13 cellular contexts compared by ENCODE assay signal in the genomic region with DNA sequence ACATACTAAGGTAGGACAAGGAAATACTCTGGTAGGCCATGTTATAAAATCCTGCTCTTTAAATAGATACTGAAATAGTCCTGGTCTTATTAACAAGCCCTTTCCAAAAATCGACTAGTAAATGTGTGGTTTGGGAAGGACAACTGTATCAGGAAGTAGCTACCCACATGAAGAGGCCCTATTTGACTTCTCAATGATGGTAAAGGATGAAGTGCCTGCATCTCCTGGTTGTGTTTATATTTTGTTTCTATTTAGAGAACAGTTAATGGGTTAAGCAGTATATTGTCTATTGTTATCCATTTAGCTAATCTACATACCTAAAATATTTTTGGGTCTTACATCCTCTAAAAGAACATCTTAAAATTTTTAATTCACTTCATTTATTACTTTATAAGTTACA. TPM values are rescaled to one million over a fixed set of nuclear protein-coding genes. Genes with fewer than 3 reads are reported as not detected.
"Had no signal": no experiment of that assay in that cellular context is flagged by ENCODE, and none has a peak within 500 bp of the region (broad histone marks: within the 10 kb centered on the region; RNA-seq: fewer than 3 reads in every experiment).

No MANE protein-coding gene starts in this region.

- DNase-seq: activated CD4-positive, alpha-beta T cell treated with anti-CD3 and anti-CD28 coated beads for 4 hours; activated naive CD4-positive, alpha-beta T cell; activated naive CD8-positive, alpha-beta T cell treated with anti-CD3 and anti-CD28 coated beads, Interleukin-2, amount 50 U/mL, for 24 hours; hypothalamus; lower lobe of right lung; naive B cell; right cardiac atrium; stimulated activated naive B cell treated with anti-CD40 and anti-IgM and Interleukin-4, amounts not matched to agents 10 μg/mL and 1 μg/mL and 100 μg/mL, for 72 hours had no signal

- H3K4me1 Mint-ChIP-seq: activated naive CD8-positive, alpha-beta T cell treated with anti-CD3 and anti-CD28 coated beads, Interleukin-2, amount 50 U/mL, for 24 hours; naive B cell; stimulated activated naive B cell treated with anti-CD40 and anti-IgM and Interleukin-4, amounts not matched to agents 10 μg/mL and 1 μg/mL and 100 μg/mL, for 72 hours had no signal

- H3K4me3 ChIP-seq: ascending aorta, lower lobe of right lung, tibial nerve had no signal

- H3K36me3 ChIP-seq: ascending aorta, lower lobe of right lung, tibial nerve had no signal

- H3K27me3 ChIP-seq: ascending aorta, tibial nerve had no signal

- H3K4me1 ChIP-seq: ascending aorta, tibial nerve had no signal

- H3K27ac Mint-ChIP-seq: activated naive CD8-positive, alpha-beta T cell treated with anti-CD3 and anti-CD28 coated beads, Interleukin-2, amount 50 U/mL, for 24 hours; activated T-helper 1 cell treated with anti-CD3 and anti-CD28 coated beads, Interleukin-12 subunit alpha, Interleukin-12 subunit beta, Interleukin-2, Interleukin-4 antibody, amounts not matched to agents 30 ng/mL and 10 ng/mL and 1 ng/mL, durations not matched to agents 14 hours and 24 hours and 36 hours; naive B cell; stimulated activated naive B cell treated with anti-CD40 and anti-IgM and Interleukin-4, amounts not matched to agents 10 μg/mL and 1 μg/mL and 100 μg/mL, for 72 hours had no signal

- H3K27ac ChIP-seq: ascending aorta, lower lobe of right lung, tibial nerve had no signal

- H3K9me3 Mint-ChIP-seq: activated naive CD8-positive, alpha-beta T cell treated with anti-CD3 and anti-CD28 coated beads, Interleukin-2, amount 50 U/mL, for 24 hours; activated T-helper 1 cell treated with anti-CD3 and anti-CD28 coated beads, Interleukin-12 subunit alpha, Interleukin-12 subunit beta, Interleukin-2, Interleukin-4 antibody, amounts not matched to agents 30 ng/mL and 10 ng/mL and 1 ng/mL, durations not matched to agents 14 hours and 24 hours and 36 hours; naive B cell; stimulated activated naive B cell treated with anti-CD40 and anti-IgM and Interleukin-4, amounts not matched to agents 10 μg/mL and 1 μg/mL and 100 μg/mL, for 72 hours had no signal

- H3K4me3 Mint-ChIP-seq: activated naive CD8-positive, alpha-beta T cell treated with anti-CD3 and anti-CD28 coated beads, Interleukin-2, amount 50 U/mL, for 24 hours; activated T-helper 1 cell treated with anti-CD3 and anti-CD28 coated beads, Interleukin-12 subunit alpha, Interleukin-12 subunit beta, Interleukin-2, Interleukin-4 antibody, amounts not matched to agents 30 ng/mL and 10 ng/mL and 1 ng/mL, durations not matched to agents 14 hours and 24 hours and 36 hours; naive B cell; stimulated activated naive B cell treated with anti-CD40 and anti-IgM and Interleukin-4, amounts not matched to agents 10 μg/mL and 1 μg/mL and 100 μg/mL, for 72 hours had no signal

- H3K9me3 ChIP-seq: ascending aorta, lower lobe of right lung, tibial nerve had no signal

- H3K36me3 Mint-ChIP-seq: naive B cell; stimulated activated naive B cell treated with anti-CD40 and anti-IgM and Interleukin-4, amounts not matched to agents 10 μg/mL and 1 μg/mL and 100 μg/mL, for 72 hours had no signal

RNA-seq across cellular contexts. Expression of a gene that starts 12.5 kb away (rescaled TPM):
- total RNA-seq: ascending aorta had no signal

RNA-seq across cellular contexts. Expression of a gene that starts 40.7 kb away (rescaled TPM):
- total RNA-seq: ascending aorta, glomerular endothelial cell, posterior vena cava had no signal
